17 cellular contexts compared by ENCODE assay signal in the genomic region with DNA sequence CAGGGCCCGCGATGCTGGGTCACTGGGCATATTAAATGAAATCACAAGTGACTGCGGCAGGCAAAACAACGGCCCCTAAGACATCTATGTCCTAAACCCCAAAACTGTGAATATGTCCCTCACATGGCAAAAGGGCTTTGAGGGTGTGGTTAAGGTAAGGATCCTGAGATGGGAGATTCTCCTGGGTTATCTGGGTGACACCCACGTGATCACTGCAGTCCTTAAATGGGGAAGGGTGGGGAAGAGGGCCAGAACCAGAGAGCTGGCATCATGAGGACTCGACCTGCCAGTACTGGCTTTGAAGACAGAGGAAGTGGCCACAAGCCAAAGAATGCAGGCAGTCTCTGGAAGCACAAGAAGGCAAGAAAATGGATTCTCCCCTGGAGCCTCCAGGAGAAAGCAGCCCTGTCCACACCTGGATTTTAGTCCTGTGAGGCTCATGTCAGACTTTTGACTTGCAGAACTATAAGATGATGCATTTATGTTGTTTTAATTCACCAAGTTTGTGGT. TPM values are rescaled to one million over a fixed set of nuclear protein-coding genes. Genes with fewer than 3 reads are reported as not detected.
DNase-seq lines count a peak whose midpoint lies in the region; ATAC-seq and TF ChIP-seq lines count a peak whose summit lies in the region.
"Had no signal": no experiment of that assay in that cellular context is flagged by ENCODE, and none has a peak within 500 bp of the region (broad histone marks: within the 10 kb centered on the region; RNA-seq: fewer than 3 reads in every experiment).

No MANE protein-coding gene starts in this region.

- no peaks in the 10 kb centered on the region for H3K36me3 ChIP-seq in CD8-positive, alpha-beta T cell (ENCODE audit: insufficient read depth, low read length)
- peaks cover 23% of the 10 kb centered on the region; the same call in 1 of the 2 replicates for H3K36me3 ChIP-seq in HUES64 (ENCODE audit: insufficient read depth, low read length)
- H3K36me3 ChIP-seq: right lobe of liver had no signal

- H3K27ac ChIP-seq in CD8-positive, alpha-beta T cell (ENCODE audit: low read depth, low read length) = no peak overlapping the region
- peak overlapping the region; percentile 46; the same call in 1 of the 2 replicates for H3K27ac ChIP-seq in HUES64 (ENCODE audit: low read depth, low read length)
- H3K27ac ChIP-seq: right lobe of liver had no signal

- no peaks in the 10 kb centered on the region for H3K9me3 Mint-ChIP-seq in CD8-positive, alpha-beta T cell
- no peaks in the 10 kb centered on the region for H3K9me3 Mint-ChIP-seq in activated T-helper 17 cell treated with anti-CD3 and anti-CD28 coated beads, Interleukin-2, amount 50 U/mL, for 72 hours
- no peaks in the 10 kb centered on the region for H3K9me3 Mint-ChIP-seq in neural crest cell
- H3K9me3 Mint-ChIP-seq: natural killer cell had no signal

- peaks cover 94% of the 10 kb centered on the region for H3K4me1 ChIP-seq in CD8-positive, alpha-beta T cell (ENCODE audit: insufficient read depth, low read length)
- H3K4me1 ChIP-seq in HUES64 (ENCODE audit: insufficient read depth, low read length) = peaks cover 23% of the 10 kb centered on the region
- H3K4me1 ChIP-seq: right lobe of liver had no signal

- TF ChIP-seq CTCF in CD8-positive, alpha-beta T cell (IDR thresholded peaks at IDR 0.05) = no peak
- no peak for TF ChIP-seq CTCF in neural crest cell (conservative IDR thresholded peaks at IDR 0.05)

- H3K4me3 Mint-ChIP-seq in CD8-positive, alpha-beta T cell = peak overlapping the region; percentile 8
- H3K4me3 Mint-ChIP-seq in activated T-helper 17 cell treated with anti-CD3 and anti-CD28 coated beads, Interleukin-2, amount 50 U/mL, for 72 hours = peak overlapping the region; percentile 77
- peak overlapping the region; percentile 78 for H3K4me3 Mint-ChIP-seq in neural crest cell
- H3K4me3 Mint-ChIP-seq: natural killer cell had no signal

- no peaks in the 10 kb centered on the region for H3K27me3 ChIP-seq in CD8-positive, alpha-beta T cell (ENCODE audit: insufficient read depth, low read length)
- no peaks in the 10 kb centered on the region for H3K27me3 ChIP-seq in HUES64 (ENCODE audit: insufficient read depth, low read length)
- H3K27me3 ChIP-seq: Peyer's patch, right lobe of liver had no signal

- H3K4me3 ChIP-seq in CD8-positive, alpha-beta T cell (ENCODE audit: low read depth, low read length) = no peak overlapping the region
- H3K4me3 ChIP-seq in HUES64 (ENCODE audit: low read length) = no peak overlapping the region
- H3K4me3 ChIP-seq: Peyer's patch, right lobe of liver had no signal

- no peak for DNase-seq in CD8-positive, alpha-beta T cell
- DNase-seq in neural crest cell (ENCODE audit: low read depth, low spot score) = no peak
- DNase-seq in NCI-H1930 (lab: John Stamatoyannopoulos, UW) = no peak
- no peak for DNase-seq in HCEC 1CT
- DNase-seq: activated CD4-positive, alpha-beta T cell treated with anti-CD3 and anti-CD28 coated beads, Interleukin-2, amount 50 U/mL, for 1 hour; activated gamma-delta T cell; effector CD4-positive, alpha-beta T cell; KBM-7; natural killer cell; NCI-H1417 treated with DMSO at 0.1 percent for 48 hours; NCI-H446; right lobe of liver had no signal

- H3K27ac Mint-ChIP-seq in CD8-positive, alpha-beta T cell = peak overlapping the region; percentile 85
- no peak overlapping the region for H3K27ac Mint-ChIP-seq in activated T-helper 17 cell treated with anti-CD3 and anti-CD28 coated beads, Interleukin-2, amount 50 U/mL, for 72 hours
- no peak overlapping the region for H3K27ac Mint-ChIP-seq in neural crest cell (ENCODE audit: unreplicated experiment)
- H3K27ac Mint-ChIP-seq: natural killer cell had no signal

- WGBS in HUES64 = 95% methylated on average over 6 of the region's 6 CpGs

- intact Hi-C loops in CD8-positive, alpha-beta T cell (cut with DNase I, micrococcal nuclease) = no loop called here

- no peaks in the 10 kb centered on the region for H3K9me3 ChIP-seq in CD8-positive, alpha-beta T cell (ENCODE audit: low read length)
- no peaks in the 10 kb centered on the region; the same call in 1 of the 2 replicates for H3K9me3 ChIP-seq in HUES64 (ENCODE audit: insufficient read depth, low read depth, low read length)
- H3K9me3 ChIP-seq: Peyer's patch, right lobe of liver had no signal

- H3K4me1 Mint-ChIP-seq in CD8-positive, alpha-beta T cell (ENCODE audit: low read depth) = peaks cover 93% of the 10 kb centered on the region
- peaks cover 71% of the 10 kb centered on the region for H3K4me1 Mint-ChIP-seq in activated T-helper 17 cell treated with anti-CD3 and anti-CD28 coated beads, Interleukin-2, amount 50 U/mL, for 72 hours
- peaks cover 80% of the 10 kb centered on the region for H3K4me1 Mint-ChIP-seq in neural crest cell

- POLR2A ChIA-PET in CD8-positive, alpha-beta T cell (lab: Charles Lee) = interaction anchor here (1.3 to 1.7 kb wide), 3 partner anchors 8 to 92 kb away, joined by 4 read pairs; partner anchors contain the start of gene COTL1

- H3K27me3 Mint-ChIP-seq in CD8-positive, alpha-beta T cell (ENCODE audit: low read depth) = no peaks in the 10 kb centered on the region
- no peaks in the 10 kb centered on the region for H3K27me3 Mint-ChIP-seq in activated T-helper 17 cell treated with anti-CD3 and anti-CD28 coated beads, Interleukin-2, amount 50 U/mL, for 72 hours
- no peaks in the 10 kb centered on the region for H3K27me3 Mint-ChIP-seq in neural crest cell (ENCODE audit: low read depth)

- H3K36me3 Mint-ChIP-seq in CD8-positive, alpha-beta T cell = peaks cover 40% of the 10 kb centered on the region
- H3K36me3 Mint-ChIP-seq in activated T-helper 17 cell treated with anti-CD3 and anti-CD28 coated beads, Interleukin-2, amount 50 U/mL, for 72 hours (ENCODE audit: low read depth) = peaks cover 51% of the 10 kb centered on the region
- peaks cover 9% of the 10 kb centered on the region for H3K36me3 Mint-ChIP-seq in neural crest cell (ENCODE audit: low read depth)
- H3K36me3 Mint-ChIP-seq: natural killer cell had no signal

- H3K9ac ChIP-seq in HUES64 (ENCODE audit: low read depth, low read length) = no peak overlapping the region

- ATAC-seq in CD8-positive, alpha-beta T cell = no peak
- no peak for ATAC-seq in activated T-helper 17 cell treated with anti-CD3 and anti-CD28 coated beads, Interleukin-2, amount 50 U/mL, for 72 hours (replicated peaks)
- ATAC-seq in HG03432 (IDR thresholded peaks at IDR 0.05; ENCODE audit: unreplicated experiment) = no peak
- ATAC-seq in GM18502 (IDR thresholded peaks at IDR 0.05; ENCODE audit: poor library complexity, unreplicated experiment) = no peak
- ATAC-seq: right lobe of liver had no signal

- CTCF ChIA-PET in CD8-positive, alpha-beta T cell (lab: Charles Lee) = interaction anchor here (0.8 to 1.3 kb wide), 5 partner anchors 18 to 95 kb away, joined by 3 to 4 read pairs (median 3); no protein-coding TSS in a partner anchor

RNA-seq across cellular contexts. Expression of gene COTL1, which starts 12.5 kb away (rescaled TPM):
- 100 to 1,000 TPM; 194 to 199 TPM for total RNA-seq in CD8-positive, alpha-beta T cell
- 158 TPM for polyA plus RNA-seq in HUES64 (2013, experiment 1 of 2)
- polyA plus RNA-seq in HUES64 (2013, experiment 2 of 2) = 213 TPM
- 100 to 1,000 TPM; 250 to 505 TPM for total RNA-seq in activated T-helper 17 cell treated with anti-CD3 and anti-CD28 coated beads, Interleukin-2, amount 50 U/mL, for 72 hours
- 346 and 357 TPM in 2 replicates for total RNA-seq in neural crest cell

RNA-seq across cellular contexts. Expression of gene KLHL36, which starts 42.9 kb away (rescaled TPM):
- total RNA-seq in CD8-positive, alpha-beta T cell = 10 to 100 TPM; 50.8 to 56.5 TPM
- 12.1 TPM for polyA plus RNA-seq in HUES64 (2013, experiment 1 of 2)
- polyA plus RNA-seq in HUES64 (2013, experiment 2 of 2) = 15.3 TPM
- total RNA-seq in activated T-helper 17 cell treated with anti-CD3 and anti-CD28 coated beads, Interleukin-2, amount 50 U/mL, for 72 hours = 10 to 100 TPM; 52.3 to 65.5 TPM
- total RNA-seq in neural crest cell = 25.4 and 26.2 TPM in 2 replicates

Comparison
In these comparisons a context has a peak if more than half of its experiments do, and no peak if none do; other contexts are left out.
1. H3K4me3 Mint-ChIP-seq: peak in every context shown above with its lines; median percentile 78 in neural crest cell; 77 in activated T-helper 17 cell treated with anti-CD3 and anti-CD28 coated beads, Interleukin-2, amount 50 U/mL, for 72 hours; 8 in CD8-positive, alpha-beta T cell.